In the genomic region with DNA sequence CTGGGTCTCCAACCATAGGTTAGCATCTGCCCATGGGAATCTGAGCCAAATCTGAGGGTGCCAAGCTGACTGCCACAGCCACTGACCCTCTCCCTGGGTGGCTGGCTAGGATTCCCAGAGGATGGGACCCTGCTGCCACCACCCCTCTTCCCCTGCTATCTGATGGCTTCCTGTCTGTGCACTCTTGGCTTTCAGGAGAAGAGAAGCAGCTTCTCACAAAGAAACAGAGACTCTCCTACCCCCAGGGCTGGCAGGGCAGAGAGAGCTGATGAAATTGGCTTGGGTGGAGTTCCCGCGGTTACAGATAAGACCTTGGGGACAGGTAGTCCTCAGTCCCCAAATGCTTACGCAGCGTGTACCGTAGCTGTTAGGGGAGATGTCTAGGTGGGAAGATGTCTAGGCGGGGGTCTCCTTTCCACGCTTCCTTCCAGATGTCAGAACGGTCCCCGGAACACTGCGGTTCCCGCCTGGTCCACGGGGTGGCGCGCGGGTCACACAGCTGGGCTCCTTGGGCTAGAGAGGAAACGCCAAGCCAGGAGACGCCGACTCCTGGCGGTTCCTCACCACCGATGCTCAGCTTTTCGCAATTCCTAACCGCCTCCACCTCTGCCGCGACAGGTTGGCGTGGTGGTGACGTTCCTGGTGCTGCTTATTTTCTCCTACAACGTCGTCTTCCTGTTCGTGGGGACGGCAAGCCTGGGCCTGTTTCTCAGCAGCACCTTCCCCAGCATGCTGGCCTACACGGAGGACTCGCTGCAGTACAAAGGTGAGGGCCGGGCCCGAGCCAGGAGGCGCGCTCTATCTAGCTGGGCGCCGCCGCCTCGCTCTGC, we compare ENCODE assay signal across 8 cellular contexts. TPM values are rescaled to one million over a fixed set of nuclear protein-coding genes. Genes with fewer than 3 reads are reported as not detected.
DNase-seq lines count a peak whose midpoint lies in the region; ATAC-seq lines count a peak whose summit lies in the region.

No MANE protein-coding gene starts in this region.

- peaks cover 5% of the 10 kb centered on the region for H3K36me3 Mint-ChIP-seq in CD4-positive, CD25-positive, alpha-beta regulatory T cell
- H3K36me3 Mint-ChIP-seq in activated CD8-positive, alpha-beta T cell treated with anti-CD3 and anti-CD28 coated beads, Interleukin-2, amount 10 ng/mL, durations not matched to agents 7 days and 5 days (ENCODE audit: low read depth): peaks cover 11% of the 10 kb centered on the region

- CTCF ChIA-PET in activated CD8-positive, alpha-beta T cell treated with anti-CD3 and anti-CD28 coated beads, Interleukin-2, amount 10 ng/mL, durations not matched to agents 7 days and 5 days (lab: Charles Lee): interaction anchor here (0.5 to 9.8 kb wide), 55 partner anchors 8 to 439 kb away, joined by 3 to 444 read pairs (median 5); partner anchors contain the start of genes ELK4, PM20D1, RAB29 and SLC41A1

- peaks cover 7% of the 10 kb centered on the region for H3K27me3 Mint-ChIP-seq in CD4-positive, CD25-positive, alpha-beta regulatory T cell
- H3K27me3 Mint-ChIP-seq in activated CD8-positive, alpha-beta T cell treated with anti-CD3 and anti-CD28 coated beads, Interleukin-2, amount 10 ng/mL, durations not matched to agents 7 days and 5 days (ENCODE audit: low read depth): peaks cover 3% of the 10 kb centered on the region

- H3K4me1 ChIP-seq in CD4-positive, CD25-positive, alpha-beta regulatory T cell (ENCODE audit: control insufficient read depth, insufficient read depth, low read length, poor library complexity, severe bottlenecking): peaks cover 24% of the 10 kb centered on the region

- no peaks in the 10 kb centered on the region for H3K27me3 ChIP-seq in CD4-positive, CD25-positive, alpha-beta regulatory T cell (ENCODE audit: control insufficient read depth, insufficient read depth, low read length)

- peak overlapping the region; percentile 28 for H3K27ac ChIP-seq in CD4-positive, CD25-positive, alpha-beta regulatory T cell (ENCODE audit: insufficient read depth, low read length, poor library complexity, severe bottlenecking)

- peak overlapping the region; percentile 71 for H3K4me3 ChIP-seq in CD4-positive, CD25-positive, alpha-beta regulatory T cell (ENCODE audit: low read depth, low read length)

- no peaks in the 10 kb centered on the region for H3K36me3 ChIP-seq in CD4-positive, CD25-positive, alpha-beta regulatory T cell (ENCODE audit: control insufficient read depth, insufficient read depth, low read length)

- POLR2A ChIA-PET in activated CD8-positive, alpha-beta T cell treated with anti-CD3 and anti-CD28 coated beads, Interleukin-2, amount 10 ng/mL, durations not matched to agents 7 days and 5 days (lab: Charles Lee): interaction anchor here (0.6 to 7.8 kb wide), 11 partner anchors 9 to 66 kb away, joined by 3 to 198 read pairs (median 3); partner anchors contain the start of gene ELK4

- H3K4me3 Mint-ChIP-seq in CD4-positive, CD25-positive, alpha-beta regulatory T cell: peak overlapping the region; percentile 91 to 95 (median 91)
- peak overlapping the region; percentile 81 for H3K4me3 Mint-ChIP-seq in activated CD8-positive, alpha-beta T cell treated with anti-CD3 and anti-CD28 coated beads, Interleukin-2, amount 10 ng/mL, durations not matched to agents 7 days and 5 days

- H3K4me1 Mint-ChIP-seq in CD4-positive, CD25-positive, alpha-beta regulatory T cell: peaks cover 3 to 46% (median 22%) of the 10 kb centered on the region in 4 donors
- peaks cover 42% of the 10 kb centered on the region for H3K4me1 Mint-ChIP-seq in activated CD8-positive, alpha-beta T cell treated with anti-CD3 and anti-CD28 coated beads, Interleukin-2, amount 10 ng/mL, durations not matched to agents 7 days and 5 days (ENCODE audit: low read depth)

- peak; percentile 86 to 87 for ATAC-seq in CD4-positive, CD25-positive, alpha-beta regulatory T cell (ENCODE audit: low read depth in 2 of 2)
- peak; percentile 67 for ATAC-seq in GM19452 (IDR thresholded peaks at IDR 0.05; ENCODE audit: unreplicated experiment)
- peak; percentile 90 for ATAC-seq in activated CD8-positive, alpha-beta T cell treated with anti-CD3 and anti-CD28 coated beads, Interleukin-2, amount 10 ng/mL, durations not matched to agents 7 days and 5 days

- no peaks in the 10 kb centered on the region for H3K9me3 Mint-ChIP-seq in CD4-positive, CD25-positive, alpha-beta regulatory T cell
- H3K9me3 Mint-ChIP-seq in activated CD8-positive, alpha-beta T cell treated with anti-CD3 and anti-CD28 coated beads, Interleukin-2, amount 10 ng/mL, durations not matched to agents 7 days and 5 days (ENCODE audit: insufficient read depth): no peaks in the 10 kb centered on the region

- peak overlapping the region; percentile 93 to 95 (median 93) for H3K27ac Mint-ChIP-seq in CD4-positive, CD25-positive, alpha-beta regulatory T cell
- H3K27ac Mint-ChIP-seq in activated CD8-positive, alpha-beta T cell treated with anti-CD3 and anti-CD28 coated beads, Interleukin-2, amount 10 ng/mL, durations not matched to agents 7 days and 5 days: peak overlapping the region; percentile 95

- H3K9me3 ChIP-seq in CD4-positive, CD25-positive, alpha-beta regulatory T cell (ENCODE audit: control insufficient read depth in 2 of 2, low read length in 2 of 2): no peaks in the 10 kb centered on the region

- DNase-seq in CD4-positive, CD25-positive, alpha-beta regulatory T cell: peak; percentile 79 to 87 (median 84)
- peak; percentile 11 for DNase-seq in HS-27A (ENCODE audit: low read depth)
- DNase-seq in NCI-H82 treated with DMSO at 0.1 percent for 48 hours (lab: John Stamatoyannopoulos, UW; ENCODE audit: unreplicated experiment): peak; percentile 58
- DNase-seq in activated CD8-positive, alpha-beta T cell treated with anti-CD3 and anti-CD28 coated beads, Interleukin-2, amount 10 ng/mL, durations not matched to agents 7 days and 5 days: peak; percentile 91
- DNase-seq in effector CD8-positive, alpha-beta T cell (lab: John Stamatoyannopoulos, UW): peak; percentile 85
- peak; percentile 83 for DNase-seq in medulla oblongata (ENCODE audit: extremely low spot score)
- DNase-seq in stimulated activated CD8-positive, alpha-beta memory T cell treated with anti-CD3 and anti-CD28 coated beads, Interleukin-12 subunit alpha, Interleukin-12 subunit beta, amount 100 ng/mL, for 1 hour (ENCODE audit: low read depth): peak; percentile 85

RNA-seq across cellular contexts. Expression of gene ELK4, which starts 40.1 kb away (rescaled TPM):
- total RNA-seq in CD4-positive, CD25-positive, alpha-beta regulatory T cell: 106 TPM
- polyA plus RNA-seq in CD4-positive, CD25-positive, alpha-beta regulatory T cell: 1 to 10 TPM; 3.5 to 4.7 (median 4.6) TPM
- 10 to 100 TPM; 95.2 to 97.5 TPM for total RNA-seq in activated CD8-positive, alpha-beta T cell treated with anti-CD3 and anti-CD28 coated beads, Interleukin-2, amount 10 ng/mL, durations not matched to agents 7 days and 5 days

Comparison
In these comparisons a context has a peak if more than half of its experiments do, and no peak if none do; other contexts are left out.
1. Peak in every context shown above with its lines: DNase-seq, ATAC-seq, H3K4me3 ChIP-seq and H3K27ac ChIP-seq.
2. DNase-seq: peak in every context shown above with its lines; median percentile 91 in activated CD8-positive, alpha-beta T cell treated with anti-CD3 and anti-CD28 coated beads, Interleukin-2, amount 10 ng/mL, durations not matched to agents 7 days and 5 days; 85 in effector CD8-positive, alpha-beta T cell; 85 in stimulated activated CD8-positive, alpha-beta memory T cell treated with anti-CD3 and anti-CD28 coated beads, Interleukin-12 subunit alpha, Interleukin-12 subunit beta, amount 100 ng/mL, for 1 hour; 84 in CD4-positive, CD25-positive, alpha-beta regulatory T cell; 83 in medulla oblongata; 58 in NCI-H82 treated with DMSO at 0.1 percent for 48 hours; 11 in HS-27A.